6 cellular contexts compared by ENCODE assay signal in genomic region chr22:50199836-50200332, GRCh38. TPM values are rescaled to one million over a fixed set of nuclear protein-coding genes. Genes with fewer than 3 reads are reported as not detected.
DNase-seq lines count a peak whose midpoint lies in the region; ATAC-seq and TF ChIP-seq lines count a peak whose summit lies in the region.

No MANE protein-coding gene starts in this region.

- H3K27me3 ChIP-seq in stomach, result no peaks in the 10 kb centered on the region

- peak overlapping the region; percentile 68 for H3K4me3 ChIP-seq in fibroblast of pulmonary artery (replicated peaks; ENCODE audit: low read depth, low read length)
- peak overlapping the region; percentile 86 to 94 (median 90) for H3K4me3 ChIP-seq in stomach

- DNase-seq in AG20443 (ENCODE audit: low spot score) (peak; percentile 45), NCI-H2227 (lab: John Stamatoyannopoulos, UW; ENCODE audit: unreplicated experiment) (peak; percentile 39), fibroblast of pulmonary artery (ENCODE audit: low read depth) (no peak), stomach (peak; percentile 33), NCI-H1092 treated with DMSO at 0.1 percent for 48 hours (lab: John Stamatoyannopoulos, UW) (no peak)

- intact Hi-C loops in stomach (cut with DNase I; ENCODE audit: low total_unique reads), result no loop called here

- no peak for ATAC-seq in GM18870 (IDR thresholded peaks at IDR 0.05; ENCODE audit: unreplicated experiment)

- TF ChIP-seq POLR2A in stomach (IDR thresholded peaks at IDR 0.05), result no peak

- TF ChIP-seq CTCF in fibroblast of pulmonary artery (IDR thresholded peaks at IDR 0.05; ENCODE audit: low read length, missing control alignments) (no peak), stomach (IDR thresholded peaks at IDR 0.05) (no peak)

- WGBS in stomach, 5 donors, result 11 to 20% (median 17%) methylated on average over 3 to 25 of the region's 25 CpGs

- H3K27ac ChIP-seq in stomach, result peak overlapping the region; percentile 81 to 95 (median 90)

- H3K4me1 ChIP-seq in stomach, result peaks cover 17 to 48% (median 31%) of the 10 kb centered on the region in 4 donors

- H3K9me3 ChIP-seq in stomach, result no peaks in the 10 kb centered on the region

- TF ChIP-seq EP300 in stomach (IDR thresholded peaks at IDR 0.05), result no peak

- peaks cover 15 to 58% (median 50%) of the 10 kb centered on the region in 4 donors for H3K36me3 ChIP-seq in stomach

RNA-seq across cellular contexts. Expression of gene SELENOO, which starts 0.9 kb away (rescaled TPM):
- total RNA-seq in stomach, result 100 to 1,000 TPM in 1 of 5 donors, 10 to 100 TPM in 4; 10.1 to 185 (median 57.2) TPM
- 10 to 100 TPM; 30.9 to 37.5 (median 33.1) TPM for polyA plus RNA-seq in stomach

RNA-seq across cellular contexts. Expression of gene TRABD, which starts 14.2 kb away (rescaled TPM):
- 100 to 1,000 TPM in 2 of 5 donors, 10 to 100 TPM in 3; 13.2 to 245 (median 56.7) TPM for total RNA-seq in stomach
- polyA plus RNA-seq in stomach, result 10 to 100 TPM; 41.4 to 46.4 (median 45.5) TPM

RNA-seq across cellular contexts. Expression of gene PANX2, which starts 29.4 kb away (rescaled TPM):
- 1 to 10 TPM in 2 of 5 donors, under 1 TPM in 1, not detected in 2; 0.29 to 1.8 (median 1.6) TPM for total RNA-seq in stomach
- polyA plus RNA-seq in stomach, result 1 to 10 TPM in 1 of 3 donors, under 1 TPM in 1, not detected in 1; 0.25 to 1.1 TPM

RNA-seq across cellular contexts. Expression of gene TUBGCP6, which starts 44.9 kb away (rescaled TPM):
- total RNA-seq in stomach, result 100 to 1,000 TPM in 1 of 5 donors, 10 to 100 TPM in 4; 40.4 to 112 (median 91.5) TPM
- polyA plus RNA-seq in stomach, result 10 to 100 TPM; 37.8 to 59.0 (median 38.8) TPM

RNA-seq across cellular contexts. Expression of gene HDAC10, which starts 51.2 kb away (rescaled TPM):
- total RNA-seq in stomach, result 100 to 1,000 TPM in 2 of 5 donors, 10 to 100 TPM in 3; 15.4 to 156 (median 74.1) TPM
- polyA plus RNA-seq in stomach, result 10 to 100 TPM; 24.7 to 41.4 (median 36.2) TPM

Comparison
In these comparisons a context has a peak if more than half of its experiments do, and no peak if none do; other contexts are left out.
1. DNase-seq: peak in AG20443 (single experiment), NCI-H2227 (single experiment) and stomach (single experiment); none in fibroblast of pulmonary artery (single experiment) and NCI-H1092 treated with DMSO at 0.1 percent for 48 hours (single experiment).